1 cellular context compared by ENCODE assay signal in the genomic region with DNA sequence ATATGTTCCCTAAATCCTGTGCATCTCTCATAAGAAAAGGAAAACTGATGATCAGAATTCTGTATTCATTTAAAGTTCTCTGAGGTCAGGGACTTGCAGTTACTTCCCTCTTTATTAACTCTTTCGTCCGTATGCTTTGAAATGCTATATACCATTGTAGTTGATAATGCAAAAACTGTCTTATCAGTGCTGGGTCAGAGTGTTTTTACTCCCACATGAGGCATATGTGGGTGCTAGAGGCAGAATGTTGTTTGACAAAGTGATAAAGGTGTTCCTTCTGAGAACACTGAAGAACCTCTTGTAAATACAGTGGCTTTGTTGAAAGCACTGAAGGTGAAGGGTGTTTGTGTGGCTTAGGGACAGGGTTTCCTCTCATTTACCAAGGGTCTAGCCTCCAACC.
A peak's percentile ranks its signal among the peaks of the same experiment; 100 is the strongest.
TF ChIP-seq lines count a peak whose summit lies in the region.

No MANE protein-coding gene starts in this region.

TF ChIP-seq in K562, 482 proteins besides CTCF, POLR2A, EP300 and RAD21 (continues in another document):
- TF ChIP-seq, protein P1, sequence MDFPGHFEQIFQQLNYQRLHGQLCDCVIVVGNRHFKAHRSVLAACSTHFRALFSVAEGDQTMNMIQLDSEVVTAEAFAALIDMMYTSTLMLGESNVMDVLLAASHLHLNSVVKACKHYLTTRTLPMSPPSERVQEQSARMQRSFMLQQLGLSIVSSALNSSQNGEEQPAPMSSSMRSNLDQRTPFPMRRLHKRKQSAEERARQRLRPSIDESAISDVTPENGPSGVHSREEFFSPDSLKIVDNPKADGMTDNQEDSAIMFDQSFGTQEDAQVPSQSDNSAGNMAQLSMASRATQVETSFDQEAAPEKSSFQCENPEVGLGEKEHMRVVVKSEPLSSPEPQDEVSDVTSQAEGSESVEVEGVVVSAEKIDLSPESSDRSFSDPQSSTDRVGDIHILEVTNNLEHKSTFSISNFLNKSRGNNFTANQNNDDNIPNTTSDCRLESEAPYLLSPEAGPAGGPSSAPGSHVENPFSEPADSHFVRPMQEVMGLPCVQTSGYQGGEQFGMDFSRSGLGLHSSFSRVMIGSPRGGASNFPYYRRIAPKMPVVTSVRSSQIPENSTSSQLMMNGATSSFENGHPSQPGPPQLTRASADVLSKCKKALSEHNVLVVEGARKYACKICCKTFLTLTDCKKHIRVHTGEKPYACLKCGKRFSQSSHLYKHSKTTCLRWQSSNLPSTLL (IDR thresholded peaks at IDR 0.05), result no peak
- TF ChIP-seq MCM2 (IDR thresholded peaks at IDR 0.05; ENCODE audit: low read depth) (no peak), IRF2 (CRISPR knock-in tag; IDR thresholded peaks at IDR 0.05) (no peak), ZNF431 (CRISPR knock-in tag; IDR thresholded peaks at IDR 0.05) (no peak), ZNF212 (CRISPR knock-in tag; IDR thresholded peaks at IDR 0.05) (no peak), HDAC1 (IDR thresholded peaks at IDR 0.05) (peak in 1 of 2 experiments; percentile 59; a peak in 1 of 4 replicates), TBL1XR1 (IDR thresholded peaks at IDR 0.05; ENCODE audit: low read length in 2 of 2) (peak in 1 of 2 experiments; percentile 75; a peak in 1 of 4 replicates), MXI1 (IDR thresholded peaks at IDR 0.05; ENCODE audit: low read depth, low read length) (no peak), SMAD3 (CRISPR knock-in tag; conservative IDR thresholded peaks at IDR 0.05) (no peak), MAFG (tag; conservative IDR thresholded peaks at IDR 0.05) (no peak), NONO (IDR thresholded peaks at IDR 0.05; ENCODE audit: low read depth in 2 of 2, low read length in 1 of 2) (peak in 1 of 2 experiments; percentile 42; a peak in 1 of 4 replicates), SAFB2 (IDR thresholded peaks at IDR 0.05; ENCODE audit: borderline replicate concordance, low read depth, low read length, severe bottlenecking) (no peak), ZNF197 (CRISPR knock-in tag; IDR thresholded peaks at IDR 0.05; ENCODE audit: low read depth) (no peak), DNMT1 (IDR thresholded peaks at IDR 0.05) (no peak), NCOA2 (IDR thresholded peaks at IDR 0.05; ENCODE audit: partially characterized antibody in 2 of 2) (peak in 1 of 2 experiments; percentile 34), ZNF707 (CRISPR knock-in tag; conservative IDR thresholded peaks at IDR 0.05) (no peak), ARHGAP35 (IDR thresholded peaks at IDR 0.05; ENCODE audit: partially characterized antibody) (no peak), ZNF507 (tag; conservative IDR thresholded peaks at IDR 0.05) (no peak), TCFL5 (CRISPR knock-in tag; conservative IDR thresholded peaks at IDR 0.05) (no peak), BMI1 (IDR thresholded peaks at IDR 0.05; ENCODE audit: low read length) (no peak), CBFB (CRISPR knock-in tag; IDR thresholded peaks at IDR 0.05) (no peak), NFE2L1 (tag; IDR thresholded peaks at IDR 0.05; ENCODE audit: borderline replicate concordance, low read depth) (no peak), FOXK2 (conservative IDR thresholded peaks at IDR 0.05 in 1 of 2, IDR thresholded peaks at IDR 0.05 in 1 of 2; ENCODE audit: low read depth in 2 of 2) (0 out of 4 replicates have a peak, but pooled peaks of 1 of the 2 experiments have one; percentile 32), CEBPG (CRISPR knock-in tag; IDR thresholded peaks at IDR 0.05) (no peak), CEBPG (tag; conservative IDR thresholded peaks at IDR 0.05 in 1 of 2, IDR thresholded peaks at IDR 0.05 in 1 of 2) (no peak), SOX6 (IDR thresholded peaks at IDR 0.05) (peak; percentile 91), CREM (IDR thresholded peaks at IDR 0.05; ENCODE audit: low read depth) (0 out of 2 replicates have a peak, but pooled peaks have one; percentile 40), CBFA2T3 (IDR thresholded peaks at IDR 0.05) (peak; percentile 95), HDAC3 (IDR thresholded peaks at IDR 0.05; ENCODE audit: borderline replicate concordance, partially characterized antibody) (peak; percentile 38), GATAD2B (IDR thresholded peaks at IDR 0.05; ENCODE audit: borderline replicate concordance) (peak; percentile 41; the same call in 1 of the 2 replicates), BRCA1 (IDR thresholded peaks at IDR 0.05) (no peak), BRCA1 (CRISPR knock-in tag; IDR thresholded peaks at IDR 0.05) (no peak), CBX5 (IDR thresholded peaks at IDR 0.05; ENCODE audit: borderline replicate concordance, low read depth) (no peak), HEY1 (CRISPR knock-in tag; IDR thresholded peaks at IDR 0.05; ENCODE audit: borderline replicate concordance) (no peak), ZFP30 (CRISPR knock-in tag; IDR thresholded peaks at IDR 0.05; ENCODE audit: borderline replicate concordance) (no peak), RB1 (IDR thresholded peaks at IDR 0.05; ENCODE audit: low read depth) (no peak), KAT8 (IDR thresholded peaks at IDR 0.05; ENCODE audit: low read depth) (no peak)
- TF ChIP-seq, protein P2, sequence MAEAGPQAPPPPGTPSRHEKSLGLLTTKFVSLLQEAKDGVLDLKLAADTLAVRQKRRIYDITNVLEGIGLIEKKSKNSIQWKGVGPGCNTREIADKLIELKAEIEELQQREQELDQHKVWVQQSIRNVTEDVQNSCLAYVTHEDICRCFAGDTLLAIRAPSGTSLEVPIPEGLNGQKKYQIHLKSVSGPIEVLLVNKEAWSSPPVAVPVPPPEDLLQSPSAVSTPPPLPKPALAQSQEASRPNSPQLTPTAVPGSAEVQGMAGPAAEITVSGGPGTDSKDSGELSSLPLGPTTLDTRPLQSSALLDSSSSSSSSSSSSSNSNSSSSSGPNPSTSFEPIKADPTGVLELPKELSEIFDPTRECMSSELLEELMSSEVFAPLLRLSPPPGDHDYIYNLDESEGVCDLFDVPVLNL (CRISPR knock-in tag; IDR thresholded peaks at IDR 0.05; ENCODE audit: low read depth), result no peak
- TF ChIP-seq, protein P3, sequence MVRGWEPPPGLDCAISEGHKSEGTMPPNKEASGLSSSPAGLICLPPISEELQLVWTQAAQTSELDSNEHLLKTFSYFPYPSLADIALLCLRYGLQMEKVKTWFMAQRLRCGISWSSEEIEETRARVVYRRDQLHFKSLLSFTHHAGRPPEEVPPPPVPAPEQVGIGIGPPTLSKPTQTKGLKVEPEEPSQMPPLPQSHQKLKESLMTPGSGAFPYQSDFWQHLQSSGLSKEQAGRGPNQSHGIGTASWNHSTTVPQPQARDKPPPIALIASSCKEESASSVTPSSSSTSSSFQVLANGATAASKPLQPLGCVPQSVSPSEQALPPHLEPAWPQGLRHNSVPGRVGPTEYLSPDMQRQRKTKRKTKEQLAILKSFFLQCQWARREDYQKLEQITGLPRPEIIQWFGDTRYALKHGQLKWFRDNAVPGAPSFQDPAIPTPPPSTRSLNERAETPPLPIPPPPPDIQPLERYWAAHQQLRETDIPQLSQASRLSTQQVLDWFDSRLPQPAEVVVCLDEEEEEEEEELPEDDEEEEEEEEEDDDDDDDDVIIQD (CRISPR knock-in tag; IDR thresholded peaks at IDR 0.05), result no peak
- TF ChIP-seq, protein P4, sequence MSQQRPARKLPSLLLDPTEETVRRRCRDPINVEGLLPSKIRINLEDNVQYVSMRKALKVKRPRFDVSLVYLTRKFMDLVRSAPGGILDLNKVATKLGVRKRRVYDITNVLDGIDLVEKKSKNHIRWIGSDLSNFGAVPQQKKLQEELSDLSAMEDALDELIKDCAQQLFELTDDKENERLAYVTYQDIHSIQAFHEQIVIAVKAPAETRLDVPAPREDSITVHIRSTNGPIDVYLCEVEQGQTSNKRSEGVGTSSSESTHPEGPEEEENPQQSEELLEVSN (IDR thresholded peaks at IDR 0.05; ENCODE audit: borderline replicate concordance in 1 of 2, extremely low read depth in 1 of 2, insufficient read depth in 1 of 2, insufficient read length in 1 of 2, low read depth in 1 of 2, low read length in 1 of 2, poor library complexity in 1 of 2, severe bottlenecking in 1 of 2), result no peak
- TF ChIP-seq, protein P5, sequence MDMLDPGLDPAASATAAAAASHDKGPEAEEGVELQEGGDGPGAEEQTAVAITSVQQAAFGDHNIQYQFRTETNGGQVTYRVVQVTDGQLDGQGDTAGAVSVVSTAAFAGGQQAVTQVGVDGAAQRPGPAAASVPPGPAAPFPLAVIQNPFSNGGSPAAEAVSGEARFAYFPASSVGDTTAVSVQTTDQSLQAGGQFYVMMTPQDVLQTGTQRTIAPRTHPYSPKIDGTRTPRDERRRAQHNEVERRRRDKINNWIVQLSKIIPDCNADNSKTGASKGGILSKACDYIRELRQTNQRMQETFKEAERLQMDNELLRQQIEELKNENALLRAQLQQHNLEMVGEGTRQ (CRISPR knock-in tag; IDR thresholded peaks at IDR 0.05), result no peak
- TF ChIP-seq, protein P6, sequence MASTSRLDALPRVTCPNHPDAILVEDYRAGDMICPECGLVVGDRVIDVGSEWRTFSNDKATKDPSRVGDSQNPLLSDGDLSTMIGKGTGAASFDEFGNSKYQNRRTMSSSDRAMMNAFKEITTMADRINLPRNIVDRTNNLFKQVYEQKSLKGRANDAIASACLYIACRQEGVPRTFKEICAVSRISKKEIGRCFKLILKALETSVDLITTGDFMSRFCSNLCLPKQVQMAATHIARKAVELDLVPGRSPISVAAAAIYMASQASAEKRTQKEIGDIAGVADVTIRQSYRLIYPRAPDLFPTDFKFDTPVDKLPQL (IDR thresholded peaks at IDR 0.05; ENCODE audit: extremely low read depth, insufficient read length), result no peak
- TF ChIP-seq, protein P7, sequence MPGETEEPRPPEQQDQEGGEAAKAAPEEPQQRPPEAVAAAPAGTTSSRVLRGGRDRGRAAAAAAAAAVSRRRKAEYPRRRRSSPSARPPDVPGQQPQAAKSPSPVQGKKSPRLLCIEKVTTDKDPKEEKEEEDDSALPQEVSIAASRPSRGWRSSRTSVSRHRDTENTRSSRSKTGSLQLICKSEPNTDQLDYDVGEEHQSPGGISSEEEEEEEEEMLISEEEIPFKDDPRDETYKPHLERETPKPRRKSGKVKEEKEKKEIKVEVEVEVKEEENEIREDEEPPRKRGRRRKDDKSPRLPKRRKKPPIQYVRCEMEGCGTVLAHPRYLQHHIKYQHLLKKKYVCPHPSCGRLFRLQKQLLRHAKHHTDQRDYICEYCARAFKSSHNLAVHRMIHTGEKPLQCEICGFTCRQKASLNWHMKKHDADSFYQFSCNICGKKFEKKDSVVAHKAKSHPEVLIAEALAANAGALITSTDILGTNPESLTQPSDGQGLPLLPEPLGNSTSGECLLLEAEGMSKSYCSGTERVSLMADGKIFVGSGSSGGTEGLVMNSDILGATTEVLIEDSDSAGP (CRISPR knock-in tag; IDR thresholded peaks at IDR 0.05), result no peak
- TF ChIP-seq, protein P8, sequence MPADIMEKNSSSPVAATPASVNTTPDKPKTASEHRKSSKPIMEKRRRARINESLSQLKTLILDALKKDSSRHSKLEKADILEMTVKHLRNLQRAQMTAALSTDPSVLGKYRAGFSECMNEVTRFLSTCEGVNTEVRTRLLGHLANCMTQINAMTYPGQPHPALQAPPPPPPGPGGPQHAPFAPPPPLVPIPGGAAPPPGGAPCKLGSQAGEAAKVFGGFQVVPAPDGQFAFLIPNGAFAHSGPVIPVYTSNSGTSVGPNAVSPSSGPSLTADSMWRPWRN (IDR thresholded peaks at IDR 0.05; ENCODE audit: low read depth), result 0 out of 2 replicates have a peak, but pooled peaks have one; percentile 30
- TF ChIP-seq, protein P9, sequence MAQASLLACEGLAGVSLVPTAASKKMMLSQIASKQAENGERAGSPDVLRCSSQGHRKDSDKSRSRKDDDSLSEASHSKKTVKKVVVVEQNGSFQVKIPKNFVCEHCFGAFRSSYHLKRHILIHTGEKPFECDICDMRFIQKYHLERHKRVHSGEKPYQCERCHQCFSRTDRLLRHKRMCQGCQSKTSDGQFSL (CRISPR knock-in tag; IDR thresholded peaks at IDR 0.05), result no peak
- TF ChIP-seq, protein P9 (tag; IDR thresholded peaks at IDR 0.05), result no peak
- TF ChIP-seq, protein P10, sequence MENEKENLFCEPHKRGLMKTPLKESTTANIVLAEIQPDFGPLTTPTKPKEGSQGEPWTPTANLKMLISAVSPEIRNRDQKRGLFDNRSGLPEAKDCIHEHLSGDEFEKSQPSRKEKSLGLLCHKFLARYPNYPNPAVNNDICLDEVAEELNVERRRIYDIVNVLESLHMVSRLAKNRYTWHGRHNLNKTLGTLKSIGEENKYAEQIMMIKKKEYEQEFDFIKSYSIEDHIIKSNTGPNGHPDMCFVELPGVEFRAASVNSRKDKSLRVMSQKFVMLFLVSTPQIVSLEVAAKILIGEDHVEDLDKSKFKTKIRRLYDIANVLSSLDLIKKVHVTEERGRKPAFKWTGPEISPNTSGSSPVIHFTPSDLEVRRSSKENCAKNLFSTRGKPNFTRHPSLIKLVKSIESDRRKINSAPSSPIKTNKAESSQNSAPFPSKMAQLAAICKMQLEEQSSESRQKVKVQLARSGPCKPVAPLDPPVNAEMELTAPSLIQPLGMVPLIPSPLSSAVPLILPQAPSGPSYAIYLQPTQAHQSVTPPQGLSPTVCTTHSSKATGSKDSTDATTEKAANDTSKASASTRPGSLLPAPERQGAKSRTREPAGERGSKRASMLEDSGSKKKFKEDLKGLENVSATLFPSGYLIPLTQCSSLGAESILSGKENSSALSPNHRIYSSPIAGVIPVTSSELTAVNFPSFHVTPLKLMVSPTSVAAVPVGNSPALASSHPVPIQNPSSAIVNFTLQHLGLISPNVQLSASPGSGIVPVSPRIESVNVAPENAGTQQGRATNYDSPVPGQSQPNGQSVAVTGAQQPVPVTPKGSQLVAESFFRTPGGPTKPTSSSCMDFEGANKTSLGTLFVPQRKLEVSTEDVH (IDR thresholded peaks at IDR 0.05; ENCODE audit: low read depth, partially characterized antibody), result no peak
- TF ChIP-seq, protein P11, sequence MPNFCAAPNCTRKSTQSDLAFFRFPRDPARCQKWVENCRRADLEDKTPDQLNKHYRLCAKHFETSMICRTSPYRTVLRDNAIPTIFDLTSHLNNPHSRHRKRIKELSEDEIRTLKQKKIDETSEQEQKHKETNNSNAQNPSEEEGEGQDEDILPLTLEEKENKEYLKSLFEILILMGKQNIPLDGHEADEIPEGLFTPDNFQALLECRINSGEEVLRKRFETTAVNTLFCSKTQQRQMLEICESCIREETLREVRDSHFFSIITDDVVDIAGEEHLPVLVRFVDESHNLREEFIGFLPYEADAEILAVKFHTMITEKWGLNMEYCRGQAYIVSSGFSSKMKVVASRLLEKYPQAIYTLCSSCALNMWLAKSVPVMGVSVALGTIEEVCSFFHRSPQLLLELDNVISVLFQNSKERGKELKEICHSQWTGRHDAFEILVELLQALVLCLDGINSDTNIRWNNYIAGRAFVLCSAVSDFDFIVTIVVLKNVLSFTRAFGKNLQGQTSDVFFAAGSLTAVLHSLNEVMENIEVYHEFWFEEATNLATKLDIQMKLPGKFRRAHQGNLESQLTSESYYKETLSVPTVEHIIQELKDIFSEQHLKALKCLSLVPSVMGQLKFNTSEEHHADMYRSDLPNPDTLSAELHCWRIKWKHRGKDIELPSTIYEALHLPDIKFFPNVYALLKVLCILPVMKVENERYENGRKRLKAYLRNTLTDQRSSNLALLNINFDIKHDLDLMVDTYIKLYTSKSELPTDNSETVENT (CRISPR knock-in tag; IDR thresholded peaks at IDR 0.05), result no peak
